ENCODE assay signal across 39 cellular contexts in genomic region chr12:69951108-69951507, GRCh38.
"Had no signal": no experiment of that assay in that cellular context is flagged by ENCODE, and none has a peak within 500 bp of the region (broad histone marks: within the 10 kb centered on the region; RNA-seq: fewer than 3 reads in every experiment).

No MANE protein-coding gene starts in this region.

- H3K9me3 Mint-ChIP-seq: activated naive CD4-positive, alpha-beta T cell treated with anti-CD3 and anti-CD28 coated beads for 36 hours; activated naive CD4-positive, alpha-beta T cell treated with anti-CD3 and anti-CD28 coated beads, Interleukin-2, amount 10 ng/mL, durations not matched to agents 7 days and 5 days; activated naive CD4-positive, alpha-beta T cell treated with anti-CD3 and anti-CD28 coated beads, Interleukin-2, amount 50 U/mL, for 24 hours; activated naive CD4-positive, alpha-beta T cell treated with anti-CD3 and anti-CD28 coated beads, Interleukin-2, amount 50 U/mL, for 72 hours; activated naive CD8-positive, alpha-beta T cell treated with anti-CD3 and anti-CD28 coated beads for 36 hours; activated naive CD8-positive, alpha-beta T cell treated with anti-CD3 and anti-CD28 coated beads, Interleukin-2, amount 10 ng/mL, durations not matched to agents 7 days and 5 days; activated naive CD8-positive, alpha-beta T cell treated with anti-CD3 and anti-CD28 coated beads, Interleukin-2, amount 50 U/mL, for 24 hours; activated T-cell treated with anti-CD3 and anti-CD28 coated beads, Interleukin-2, amount 50 U/mL, for 4 hours; activated T-cell treated with anti-CD3 and anti-CD28 coated beads, Interleukin-2, amount 50 U/mL, for 72 hours; activated T-helper 1 cell treated with anti-CD3 and anti-CD28 coated beads, Interleukin-12 subunit alpha, Interleukin-12 subunit beta, Interleukin-2, Interleukin-4 antibody, amounts not matched to agents 30 ng/mL and 10 ng/mL and 1 ng/mL, durations not matched to agents 14 hours and 24 hours and 36 hours; activated T-helper 17 cell treated with anti-CD3 and anti-CD28 coated beads, Interleukin-2, amount 50 U/mL, for 72 hours; activated T-helper 2 cell treated with anti-CD3 and anti-CD28 coated beads, Interferon-gamma antibody, Interleukin-2, Interleukin-4, amounts not matched to agents 10 μg/mL and 5 μg/mL and 100 μg/mL, durations not matched to agents 14 hours and 24 hours and 36 hours; central memory CD8-positive, alpha-beta T cell had no signal

- H3K9me3 ChIP-seq: adrenal gland, ascending aorta, body of pancreas, breast epithelium had no signal

- DNase-seq: activated effector memory CD4-positive, alpha-beta T cell treated with anti-CD3 and anti-CD28 coated beads, Interleukin-2, amount 50 U/mL, for 16 hours; activated effector memory CD4-positive, alpha-beta T cell treated with Interleukin-2 at 50 U/mL for 16 hours; activated gamma-delta T cell; activated gamma-delta T cell treated with Interleukin-2 at 50 U/mL for 16 hours; activated naive CD4-positive, alpha-beta T cell; activated naive CD4-positive, alpha-beta T cell treated with anti-CD3 and anti-CD28 coated beads for 36 hours; activated naive CD4-positive, alpha-beta T cell treated with anti-CD3 and anti-CD28 coated beads, Interleukin-2, amount 10 ng/mL, durations not matched to agents 7 days and 5 days; activated naive CD4-positive, alpha-beta T cell treated with anti-CD3 and anti-CD28 coated beads, Interleukin-2, amount 50 U/mL, for 16 hours; activated naive CD4-positive, alpha-beta T cell treated with Interleukin-2 at 50 U/mL for 16 hours; activated naive CD8-positive, alpha-beta T cell treated with anti-CD3 and anti-CD28 coated beads for 36 hours; activated naive CD8-positive, alpha-beta T cell treated with anti-CD3 and anti-CD28 coated beads, Interleukin-2, amount 10 ng/mL, durations not matched to agents 7 days and 5 days; activated naive CD8-positive, alpha-beta T cell treated with anti-CD3 and anti-CD28 coated beads, Interleukin-2, amount 50 U/mL, for 24 hours; activated T-cell treated with anti-CD3 and anti-CD28 coated beads, Interleukin-2, amount 50 U/mL, for 4 hours; activated T-cell treated with anti-CD3 and anti-CD28 coated beads, Interleukin-2, amount 50 U/mL, for 48 hours; activated T-cell treated with anti-CD3 and anti-CD28 coated beads, Interleukin-2, amount 50 U/mL, for 72 hours; adrenal gland; amniotic stem cell; amygdala; anterior cingulate cortex; aorta; body of pancreas; brain microvascular endothelial cell; caudate nucleus; central memory CD4-positive, alpha-beta T cell; cerebellar nuclear complex had no signal

- H3K4me3 ChIP-seq: adrenal gland, ascending aorta, body of pancreas, breast epithelium, cardiac muscle cell had no signal

- FAIRE-seq: astrocyte, bronchial epithelial cell, colon had no signal

- H3K27ac Mint-ChIP-seq: activated naive CD4-positive, alpha-beta T cell treated with anti-CD3 and anti-CD28 coated beads for 36 hours; activated naive CD4-positive, alpha-beta T cell treated with anti-CD3 and anti-CD28 coated beads, Interleukin-2, amount 10 ng/mL, durations not matched to agents 7 days and 5 days; activated naive CD4-positive, alpha-beta T cell treated with anti-CD3 and anti-CD28 coated beads, Interleukin-2, amount 50 U/mL, for 24 hours; activated naive CD4-positive, alpha-beta T cell treated with anti-CD3 and anti-CD28 coated beads, Interleukin-2, amount 50 U/mL, for 72 hours; activated naive CD8-positive, alpha-beta T cell; activated naive CD8-positive, alpha-beta T cell treated with anti-CD3 and anti-CD28 coated beads for 36 hours; activated naive CD8-positive, alpha-beta T cell treated with anti-CD3 and anti-CD28 coated beads, Interleukin-2, amount 10 ng/mL, durations not matched to agents 7 days and 5 days; activated naive CD8-positive, alpha-beta T cell treated with anti-CD3 and anti-CD28 coated beads, Interleukin-2, amount 50 U/mL, for 24 hours; activated T-cell treated with anti-CD3 and anti-CD28 coated beads, Interleukin-2, amount 50 U/mL, for 72 hours; activated T-helper 1 cell treated with anti-CD3 and anti-CD28 coated beads, Interleukin-12 subunit alpha, Interleukin-12 subunit beta, Interleukin-2, Interleukin-4 antibody, amounts not matched to agents 30 ng/mL and 10 ng/mL and 1 ng/mL, durations not matched to agents 14 hours and 24 hours and 36 hours; activated T-helper 17 cell treated with anti-CD3 and anti-CD28 coated beads, Interleukin-2, amount 50 U/mL, for 72 hours; activated T-helper 2 cell treated with anti-CD3 and anti-CD28 coated beads, Interferon-gamma antibody, Interleukin-2, Interleukin-4, amounts not matched to agents 10 μg/mL and 5 μg/mL and 100 μg/mL, durations not matched to agents 14 hours and 24 hours and 36 hours; brain had no signal

- H3K4me1 Mint-ChIP-seq: activated naive CD4-positive, alpha-beta T cell treated with anti-CD3 and anti-CD28 coated beads, Interleukin-2, amount 10 ng/mL, durations not matched to agents 7 days and 5 days; activated naive CD4-positive, alpha-beta T cell treated with anti-CD3 and anti-CD28 coated beads, Interleukin-2, amount 50 U/mL, for 24 hours; activated naive CD8-positive, alpha-beta T cell treated with anti-CD3 and anti-CD28 coated beads for 36 hours; activated naive CD8-positive, alpha-beta T cell treated with anti-CD3 and anti-CD28 coated beads, Interleukin-2, amount 10 ng/mL, durations not matched to agents 7 days and 5 days; activated naive CD8-positive, alpha-beta T cell treated with anti-CD3 and anti-CD28 coated beads, Interleukin-2, amount 50 U/mL, for 24 hours; activated T-helper 17 cell treated with anti-CD3 and anti-CD28 coated beads, Interleukin-2, amount 50 U/mL, for 72 hours; brain; central memory CD8-positive, alpha-beta T cell had no signal

- H3K27me3 Mint-ChIP-seq: activated naive CD4-positive, alpha-beta T cell treated with anti-CD3 and anti-CD28 coated beads, Interleukin-2, amount 10 ng/mL, durations not matched to agents 7 days and 5 days; activated naive CD8-positive, alpha-beta T cell treated with anti-CD3 and anti-CD28 coated beads for 36 hours; brain had no signal

- H3K4me1 ChIP-seq: adrenal gland, ascending aorta, body of pancreas, breast epithelium had no signal

- H3K36me3 Mint-ChIP-seq: activated naive CD4-positive, alpha-beta T cell treated with anti-CD3 and anti-CD28 coated beads, Interleukin-2, amount 10 ng/mL, durations not matched to agents 7 days and 5 days; activated naive CD4-positive, alpha-beta T cell treated with anti-CD3 and anti-CD28 coated beads, Interleukin-2, amount 50 U/mL, for 24 hours; activated naive CD4-positive, alpha-beta T cell treated with anti-CD3 and anti-CD28 coated beads, Interleukin-2, amount 50 U/mL, for 72 hours; activated naive CD8-positive, alpha-beta T cell; activated naive CD8-positive, alpha-beta T cell treated with anti-CD3 and anti-CD28 coated beads for 36 hours; activated naive CD8-positive, alpha-beta T cell treated with anti-CD3 and anti-CD28 coated beads, Interleukin-2, amount 10 ng/mL, durations not matched to agents 7 days and 5 days; brain had no signal

- H3K4me3 Mint-ChIP-seq: activated naive CD4-positive, alpha-beta T cell treated with anti-CD3 and anti-CD28 coated beads for 36 hours; activated naive CD4-positive, alpha-beta T cell treated with anti-CD3 and anti-CD28 coated beads, Interleukin-2, amount 10 ng/mL, durations not matched to agents 7 days and 5 days; activated naive CD4-positive, alpha-beta T cell treated with anti-CD3 and anti-CD28 coated beads, Interleukin-2, amount 50 U/mL, for 24 hours; activated naive CD8-positive, alpha-beta T cell; activated naive CD8-positive, alpha-beta T cell treated with anti-CD3 and anti-CD28 coated beads for 36 hours; activated naive CD8-positive, alpha-beta T cell treated with anti-CD3 and anti-CD28 coated beads, Interleukin-2, amount 10 ng/mL, durations not matched to agents 7 days and 5 days; activated naive CD8-positive, alpha-beta T cell treated with anti-CD3 and anti-CD28 coated beads, Interleukin-2, amount 50 U/mL, for 24 hours; activated T-cell treated with anti-CD3 and anti-CD28 coated beads, Interleukin-2, amount 50 U/mL, for 4 hours; activated T-cell treated with anti-CD3 and anti-CD28 coated beads, Interleukin-2, amount 50 U/mL, for 72 hours; activated T-helper 1 cell treated with anti-CD3 and anti-CD28 coated beads, Interleukin-12 subunit alpha, Interleukin-12 subunit beta, Interleukin-2, Interleukin-4 antibody, amounts not matched to agents 30 ng/mL and 10 ng/mL and 1 ng/mL, durations not matched to agents 14 hours and 24 hours and 36 hours; activated T-helper 17 cell treated with anti-CD3 and anti-CD28 coated beads, Interleukin-2, amount 50 U/mL, for 72 hours; brain; central memory CD8-positive, alpha-beta T cell had no signal

- H3K27ac ChIP-seq: adrenal gland, ascending aorta, body of pancreas, brain microvascular endothelial cell, breast epithelium, cardiac muscle cell had no signal

- H3K36me3 ChIP-seq: adrenal gland, ascending aorta, brain microvascular endothelial cell, breast epithelium, cardiac muscle cell had no signal

- H3K27me3 ChIP-seq: adrenal gland, ascending aorta, body of pancreas, brain microvascular endothelial cell, breast epithelium, cardiac muscle cell had no signal
